In genomic region chr5:145908206-145908945, GRCh38 we compare ENCODE assay signal across 1 cellular context.
TF ChIP-seq lines count a peak whose summit lies in the region.

No MANE protein-coding gene starts in this region.

TF ChIP-seq in GM23338, 12 proteins besides CTCF, POLR2A, EP300 and RAD21 (continued from another document):
- TF ChIP-seq, protein P1, sequence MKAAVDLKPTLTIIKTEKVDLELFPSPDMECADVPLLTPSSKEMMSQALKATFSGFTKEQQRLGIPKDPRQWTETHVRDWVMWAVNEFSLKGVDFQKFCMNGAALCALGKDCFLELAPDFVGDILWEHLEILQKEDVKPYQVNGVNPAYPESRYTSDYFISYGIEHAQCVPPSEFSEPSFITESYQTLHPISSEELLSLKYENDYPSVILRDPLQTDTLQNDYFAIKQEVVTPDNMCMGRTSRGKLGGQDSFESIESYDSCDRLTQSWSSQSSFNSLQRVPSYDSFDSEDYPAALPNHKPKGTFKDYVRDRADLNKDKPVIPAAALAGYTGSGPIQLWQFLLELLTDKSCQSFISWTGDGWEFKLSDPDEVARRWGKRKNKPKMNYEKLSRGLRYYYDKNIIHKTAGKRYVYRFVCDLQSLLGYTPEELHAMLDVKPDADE (IDR thresholded peaks at IDR 0.05): no peak
- TF ChIP-seq, protein P2, sequence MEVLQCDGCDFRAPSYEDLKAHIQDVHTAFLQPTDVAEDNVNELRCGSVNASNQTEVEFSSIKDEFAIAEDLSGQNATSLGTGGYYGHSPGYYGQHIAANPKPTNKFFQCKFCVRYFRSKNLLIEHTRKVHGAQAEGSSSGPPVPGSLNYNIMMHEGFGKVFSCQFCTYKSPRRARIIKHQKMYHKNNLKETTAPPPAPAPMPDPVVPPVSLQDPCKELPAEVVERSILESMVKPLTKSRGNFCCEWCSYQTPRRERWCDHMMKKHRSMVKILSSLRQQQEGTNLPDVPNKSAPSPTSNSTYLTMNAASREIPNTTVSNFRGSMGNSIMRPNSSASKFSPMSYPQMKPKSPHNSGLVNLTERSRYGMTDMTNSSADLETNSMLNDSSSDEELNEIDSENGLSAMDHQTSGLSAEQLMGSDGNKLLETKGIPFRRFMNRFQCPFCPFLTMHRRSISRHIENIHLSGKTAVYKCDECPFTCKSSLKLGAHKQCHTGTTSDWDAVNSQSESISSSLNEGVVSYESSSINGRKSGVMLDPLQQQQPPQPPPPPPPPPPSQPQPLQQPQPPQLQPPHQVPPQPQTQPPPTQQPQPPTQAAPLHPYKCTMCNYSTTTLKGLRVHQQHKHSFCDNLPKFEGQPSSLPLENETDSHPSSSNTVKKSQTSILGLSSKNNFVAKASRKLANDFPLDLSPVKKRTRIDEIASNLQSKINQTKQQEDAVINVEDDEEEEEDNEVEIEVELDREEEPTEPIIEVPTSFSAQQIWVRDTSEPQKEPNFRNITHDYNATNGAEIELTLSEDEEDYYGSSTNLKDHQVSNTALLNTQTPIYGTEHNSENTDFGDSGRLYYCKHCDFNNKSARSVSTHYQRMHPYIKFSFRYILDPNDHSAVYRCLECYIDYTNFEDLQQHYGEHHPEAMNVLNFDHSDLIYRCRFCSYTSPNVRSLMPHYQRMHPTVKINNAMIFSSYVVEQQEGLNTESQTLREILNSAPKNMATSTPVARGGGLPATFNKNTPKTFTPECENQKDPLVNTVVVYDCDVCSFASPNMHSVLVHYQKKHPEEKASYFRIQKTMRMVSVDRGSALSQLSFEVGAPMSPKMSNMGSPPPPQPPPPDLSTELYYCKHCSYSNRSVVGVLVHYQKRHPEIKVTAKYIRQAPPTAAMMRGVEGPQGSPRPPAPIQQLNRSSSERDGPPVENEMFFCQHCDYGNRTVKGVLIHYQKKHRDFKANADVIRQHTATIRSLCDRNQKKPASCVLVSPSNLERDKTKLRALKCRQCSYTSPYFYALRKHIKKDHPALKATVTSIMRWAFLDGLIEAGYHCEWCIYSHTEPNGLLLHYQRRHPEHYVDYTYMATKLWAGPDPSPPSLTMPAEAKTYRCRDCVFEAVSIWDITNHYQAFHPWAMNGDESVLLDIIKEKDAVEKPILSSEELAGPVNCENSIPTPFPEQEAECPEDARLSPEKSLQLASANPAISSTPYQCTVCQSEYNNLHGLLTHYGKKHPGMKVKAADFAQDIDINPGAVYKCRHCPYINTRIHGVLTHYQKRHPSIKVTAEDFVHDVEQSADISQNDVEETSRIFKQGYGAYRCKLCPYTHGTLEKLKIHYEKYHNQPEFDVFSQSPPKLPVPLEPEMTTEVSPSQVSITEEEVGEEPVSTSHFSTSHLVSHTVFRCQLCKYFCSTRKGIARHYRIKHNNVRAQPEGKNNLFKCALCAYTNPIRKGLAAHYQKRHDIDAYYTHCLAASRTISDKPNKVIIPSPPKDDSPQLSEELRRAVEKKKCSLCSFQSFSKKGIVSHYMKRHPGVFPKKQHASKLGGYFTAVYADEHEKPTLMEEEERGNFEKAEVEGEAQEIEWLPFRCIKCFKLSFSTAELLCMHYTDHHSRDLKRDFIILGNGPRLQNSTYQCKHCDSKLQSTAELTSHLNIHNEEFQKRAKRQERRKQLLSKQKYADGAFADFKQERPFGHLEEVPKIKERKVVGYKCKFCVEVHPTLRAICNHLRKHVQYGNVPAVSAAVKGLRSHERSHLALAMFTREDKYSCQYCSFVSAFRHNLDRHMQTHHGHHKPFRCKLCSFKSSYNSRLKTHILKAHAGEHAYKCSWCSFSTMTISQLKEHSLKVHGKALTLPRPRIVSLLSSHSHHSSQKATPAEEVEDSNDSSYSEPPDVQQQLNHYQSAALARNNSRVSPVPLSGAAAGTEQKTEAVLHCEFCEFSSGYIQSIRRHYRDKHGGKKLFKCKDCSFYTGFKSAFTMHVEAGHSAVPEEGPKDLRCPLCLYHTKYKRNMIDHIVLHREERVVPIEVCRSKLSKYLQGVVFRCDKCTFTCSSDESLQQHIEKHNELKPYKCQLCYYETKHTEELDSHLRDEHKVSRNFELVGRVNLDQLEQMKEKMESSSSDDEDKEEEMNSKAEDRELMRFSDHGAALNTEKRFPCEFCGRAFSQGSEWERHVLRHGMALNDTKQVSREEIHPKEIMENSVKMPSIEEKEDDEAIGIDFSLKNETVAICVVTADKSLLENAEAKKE (CRISPR knock-in tag; IDR thresholded peaks at IDR 0.05): no peak
- TF ChIP-seq JUNB (IDR thresholded peaks at IDR 0.05; ENCODE audit: unreplicated experiment) (no peak), EZH2 (IDR thresholded peaks at IDR 0.05; ENCODE audit: low read depth, unreplicated experiment) (no peak), REST (IDR thresholded peaks at IDR 0.05; ENCODE audit: unreplicated experiment) (no peak), EZH2phosphoT487 (IDR thresholded peaks at IDR 0.05; ENCODE audit: unreplicated experiment) (no peak), POLR2AphosphoS5 (IDR thresholded peaks at IDR 0.05; ENCODE audit: low read depth) (no peak), STAT1 (IDR thresholded peaks at IDR 0.05; ENCODE audit: unreplicated experiment) (no peak), ZNF114 (CRISPR knock-in tag; IDR thresholded peaks at IDR 0.05) (no peak), ZNF331 (CRISPR knock-in tag; IDR thresholded peaks at IDR 0.05; ENCODE audit: low read depth) (no peak), NANOG (IDR thresholded peaks at IDR 0.05; ENCODE audit: borderline replicate concordance) (no peak)
TF ChIP-seq in GM23338: peak in this region for 0.
